Comparison of ENCODE assay signal across 27 cellular contexts in the genomic region with DNA sequence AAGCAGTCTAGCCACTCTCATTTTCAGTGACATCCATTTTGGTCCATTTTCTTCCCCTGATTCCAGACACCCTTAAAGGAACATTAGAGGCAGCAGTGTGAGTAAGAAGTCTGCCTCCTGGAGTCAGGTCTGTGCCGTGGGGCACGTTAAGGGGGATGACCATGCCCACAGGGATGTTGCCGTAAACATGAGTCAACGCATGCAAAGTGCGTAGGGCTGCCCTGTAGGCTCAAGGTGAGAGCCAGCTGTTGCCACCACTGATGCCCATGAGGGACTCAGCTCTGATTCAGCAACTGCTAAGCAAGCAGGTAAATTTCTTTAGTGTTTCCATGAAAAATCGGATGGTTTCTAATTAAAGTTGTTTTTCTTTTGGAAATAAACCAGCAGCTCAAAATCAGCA.
DNase-seq lines count a peak whose midpoint lies in the region; ATAC-seq and TF ChIP-seq lines count a peak whose summit lies in the region.
"Had no signal": no experiment of that assay in that cellular context is flagged by ENCODE, and none has a peak within 500 bp of the region (broad histone marks: within the 10 kb centered on the region; RNA-seq: fewer than 3 reads in every experiment).

No MANE protein-coding gene starts in this region.

- TF ChIP-seq CTCF in RWPE2 (IDR thresholded peaks at IDR 0.05; ENCODE audit: poor library complexity, severe bottlenecking) (no peak), epithelial cell of esophagus (IDR thresholded peaks at IDR 0.05; ENCODE audit: insufficient read depth, low read depth, low read length, missing control alignments) (no peak)

- ATAC-seq in RWPE2 (ENCODE audit: low read depth) = peak; percentile 89
- ATAC-seq in stimulated activated effector memory CD8-positive, alpha-beta T cell treated with anti-CD3 and anti-CD28 coated beads, Interleukin-12 subunit alpha, Interleukin-12 subunit beta, amount 100 ng/mL, for 72 hours = no peak
- no peak for ATAC-seq in HG03521 (IDR thresholded peaks at IDR 0.05; ENCODE audit: unreplicated experiment)
- ATAC-seq: activated T-helper 17 cell treated with anti-CD3 and anti-CD28 coated beads, Interleukin-2, amount 50 U/mL, for 72 hours; SK-N-SH treated with all-trans-retinoic acid at 6 μM for 48 hours had no signal

- H3K9me3 Mint-ChIP-seq in stimulated activated effector memory CD8-positive, alpha-beta T cell treated with anti-CD3 and anti-CD28 coated beads, Interleukin-12 subunit alpha, Interleukin-12 subunit beta, amount 100 ng/mL, for 72 hours = no peaks in the 10 kb centered on the region
- H3K9me3 Mint-ChIP-seq: activated CD4-positive, alpha-beta memory T cell treated with anti-CD3 and anti-CD28 coated beads for 36 hours; activated naive CD4-positive, alpha-beta T cell treated with anti-CD3 and anti-CD28 coated beads, Interleukin-2, amount 10 ng/mL, durations not matched to agents 7 days and 5 days; activated T-helper 17 cell treated with anti-CD3 and anti-CD28 coated beads, Interleukin-2, amount 50 U/mL, for 72 hours; stimulated activated naive CD8-positive, alpha-beta T cell treated with anti-CD3 and anti-CD28 coated beads, Interleukin-15, Interleukin-2, amounts not matched to agents 100 ng/mL and 50 ng/mL, for 24 hours had no signal

- no peaks in the 10 kb centered on the region for H3K4me1 Mint-ChIP-seq in stimulated activated effector memory CD8-positive, alpha-beta T cell treated with anti-CD3 and anti-CD28 coated beads, Interleukin-12 subunit alpha, Interleukin-12 subunit beta, amount 100 ng/mL, for 72 hours
- H3K4me1 Mint-ChIP-seq: activated naive CD4-positive, alpha-beta T cell treated with anti-CD3 and anti-CD28 coated beads, Interleukin-2, amount 10 ng/mL, durations not matched to agents 7 days and 5 days; activated T-helper 17 cell treated with anti-CD3 and anti-CD28 coated beads, Interleukin-2, amount 50 U/mL, for 72 hours; brain had no signal

- no peak overlapping the region for H3K4me3 ChIP-seq in RWPE2 (ENCODE audit: severe bottlenecking)
- H3K4me3 ChIP-seq in epithelial cell of esophagus (ENCODE audit: low read length) = no peak overlapping the region
- H3K4me3 ChIP-seq: adrenal gland; BLaER1 treated with 17β-estradiol and CSF1 and Interleukin-3, amounts not matched to agents 10 nM and 100 nM; left ventricle myocardium inferior; tibial artery had no signal

- peak overlapping the region; percentile 26 for H3K27ac Mint-ChIP-seq in stimulated activated effector memory CD8-positive, alpha-beta T cell treated with anti-CD3 and anti-CD28 coated beads, Interleukin-12 subunit alpha, Interleukin-12 subunit beta, amount 100 ng/mL, for 72 hours
- H3K27ac Mint-ChIP-seq: activated CD4-positive, alpha-beta memory T cell treated with anti-CD3 and anti-CD28 coated beads for 36 hours; activated naive CD4-positive, alpha-beta T cell treated with anti-CD3 and anti-CD28 coated beads, Interleukin-2, amount 10 ng/mL, durations not matched to agents 7 days and 5 days; activated T-helper 17 cell treated with anti-CD3 and anti-CD28 coated beads, Interleukin-2, amount 50 U/mL, for 72 hours; stimulated activated naive CD8-positive, alpha-beta T cell treated with anti-CD3 and anti-CD28 coated beads, Interleukin-15, Interleukin-2, amounts not matched to agents 100 ng/mL and 50 ng/mL, for 24 hours had no signal

- peak; percentile 59 for DNase-seq in ELR (ENCODE audit: low read depth)
- no peak for DNase-seq in RWPE2 (ENCODE audit: low spot score)
- peak; percentile 60 for DNase-seq in epithelial cell of esophagus (ENCODE audit: low read depth)
- DNase-seq in stimulated activated effector memory CD8-positive, alpha-beta T cell treated with anti-CD3 and anti-CD28 coated beads, Interleukin-12 subunit alpha, Interleukin-12 subunit beta, amount 100 ng/mL, for 72 hours (ENCODE audit: low spot score in 2 of 2) = no peak
- no peak for DNase-seq in H4 (ENCODE audit: low spot score)
- no peak for DNase-seq in putamen (ENCODE audit: low spot score)
- DNase-seq: activated CD4-positive, alpha-beta memory T cell treated with anti-CD3 and anti-CD28 coated beads for 36 hours; activated CD4-positive, alpha-beta T cell treated with anti-CD3 and anti-CD28 coated beads for 1 hour; activated CD8-positive, alpha-beta memory T cell treated with anti-CD3 and anti-CD28 coated beads, Interleukin-2, amount 50 U/mL, for 48 hours; activated naive CD4-positive, alpha-beta T cell treated with anti-CD3 and anti-CD28 coated beads, Interleukin-2, amount 10 ng/mL, durations not matched to agents 7 days and 5 days; adrenal gland; COR-L47; GF-D8; left ventricle myocardium inferior; mesendoderm; NCI-H1048; NCI-H1694; NCI-H524 treated with DMSO at 0.1 percent for 48 hours; stimulated activated CD4-positive, alpha-beta T cell treated with anti-CD3 and anti-CD28 coated beads, Interleukin-1b, Interleukin-23, amount 100 ng/mL, for 48 hours; T-helper 2 cell had no signal

- H3K4me1 ChIP-seq in RWPE2 (ENCODE audit: insufficient read depth, poor library complexity, severe bottlenecking) = peaks cover 12% of the 10 kb centered on the region
- H3K4me1 ChIP-seq: adrenal gland; BLaER1 treated with 17β-estradiol and CSF1 and Interleukin-3, amounts not matched to agents 10 nM and 100 nM; tibial artery had no signal

- no peaks in the 10 kb centered on the region for H3K9me3 ChIP-seq in RWPE2 (ENCODE audit: severe bottlenecking)
- H3K9me3 ChIP-seq: adrenal gland; BLaER1 treated with 17β-estradiol and CSF1 and Interleukin-3, amounts not matched to agents 10 nM and 100 nM; left ventricle myocardium inferior; tibial artery had no signal

- peaks cover 100% of the 10 kb centered on the region for H3K36me3 Mint-ChIP-seq in stimulated activated effector memory CD8-positive, alpha-beta T cell treated with anti-CD3 and anti-CD28 coated beads, Interleukin-12 subunit alpha, Interleukin-12 subunit beta, amount 100 ng/mL, for 72 hours

- peak overlapping the region; percentile 5 for H3K27ac ChIP-seq in RWPE2 (ENCODE audit: poor library complexity, severe bottlenecking)
- H3K27ac ChIP-seq: adrenal gland; BLaER1 treated with 17β-estradiol and CSF1 and Interleukin-3, amounts not matched to agents 10 nM and 100 nM; left ventricle myocardium inferior; tibial artery had no signal

- H3K36me3 ChIP-seq in RWPE2 (ENCODE audit: low read depth) = peaks cover 88% of the 10 kb centered on the region

- no peaks in the 10 kb centered on the region for H3K27me3 ChIP-seq in RWPE2 (ENCODE audit: insufficient read depth, poor library complexity, severe bottlenecking)
- H3K27me3 ChIP-seq: adrenal gland; BLaER1 treated with 17β-estradiol and CSF1 and Interleukin-3, amounts not matched to agents 10 nM and 100 nM; tibial artery had no signal

- no peak overlapping the region for H3K4me3 Mint-ChIP-seq in stimulated activated effector memory CD8-positive, alpha-beta T cell treated with anti-CD3 and anti-CD28 coated beads, Interleukin-12 subunit alpha, Interleukin-12 subunit beta, amount 100 ng/mL, for 72 hours
- H3K4me3 Mint-ChIP-seq: activated CD4-positive, alpha-beta memory T cell treated with anti-CD3 and anti-CD28 coated beads for 36 hours; activated naive CD4-positive, alpha-beta T cell treated with anti-CD3 and anti-CD28 coated beads, Interleukin-2, amount 10 ng/mL, durations not matched to agents 7 days and 5 days; activated T-helper 17 cell treated with anti-CD3 and anti-CD28 coated beads, Interleukin-2, amount 50 U/mL, for 72 hours; brain; stimulated activated naive CD8-positive, alpha-beta T cell treated with anti-CD3 and anti-CD28 coated beads, Interleukin-15, Interleukin-2, amounts not matched to agents 100 ng/mL and 50 ng/mL, for 24 hours had no signal

Comparison
In these comparisons a context has a peak if more than half of its experiments do, and no peak if none do; other contexts are left out.
1. DNase-seq: peak in ELR (single experiment) and epithelial cell of esophagus (single experiment); none in RWPE2 (single experiment), stimulated activated effector memory CD8-positive, alpha-beta T cell treated with anti-CD3 and anti-CD28 coated beads, Interleukin-12 subunit alpha, Interleukin-12 subunit beta, amount 100 ng/mL, for 72 hours (0 of 2), H4 (single experiment) and putamen (single experiment).